Comparison of ENCODE assay signal across 1 cellular context in genomic region chr4:145865274-145865941, GRCh38.
TF ChIP-seq lines count a peak whose summit lies in the region.

No MANE protein-coding gene starts in this region.

TF ChIP-seq in GM12878, 131 proteins besides CTCF, POLR2A, EP300 and RAD21 (continued from another document):
- no peak for TF ChIP-seq ZBTB4 (CRISPR knock-in tag; IDR thresholded peaks at IDR 0.05)
- TF ChIP-seq TCF3 (IDR thresholded peaks at IDR 0.05; ENCODE audit: borderline replicate concordance, insufficient read depth, low read depth, low read length), result no peak
- no peak for TF ChIP-seq ZZZ3 (IDR thresholded peaks at IDR 0.05; ENCODE audit: control insufficient read depth, insufficient read length, low read depth)
- TF ChIP-seq GABPA (IDR thresholded peaks at IDR 0.05; ENCODE audit: low read depth), result no peak
- no peak for TF ChIP-seq PRDM15 (CRISPR knock-in tag; IDR thresholded peaks at IDR 0.05)
- TF ChIP-seq MYC (IDR thresholded peaks at IDR 0.05; ENCODE audit: insufficient read depth, insufficient read length, insufficient replicate concordance, low read length, severe bottlenecking), result no peak
- 0 out of 2 replicates have a peak, but pooled peaks have one; percentile 15 for TF ChIP-seq MTA2 (IDR thresholded peaks at IDR 0.05; ENCODE audit: low read depth)
- TF ChIP-seq RUNX3 (IDR thresholded peaks at IDR 0.05; ENCODE audit: low read length), result peak; percentile 62
- no peak for TF ChIP-seq CREM (IDR thresholded peaks at IDR 0.05; ENCODE audit: low read depth)
- no peak for TF ChIP-seq RBBP5 (conservative IDR thresholded peaks at IDR 0.05)
- no peak for TF ChIP-seq ZNF24 (IDR thresholded peaks at IDR 0.05)
- TF ChIP-seq YY1 (IDR thresholded peaks at IDR 0.05; ENCODE audit: low read depth, low read length), result peak; percentile 25; the same call in 1 of the 2 replicates
- 0 out of 3 replicates have a peak, but pooled peaks have one; percentile 36 for TF ChIP-seq POU2F2 (IDR thresholded peaks at IDR 0.05; ENCODE audit: borderline replicate concordance, low read depth, low read length)
- TF ChIP-seq ATF7 (IDR thresholded peaks at IDR 0.05; ENCODE audit: low read depth), result no peak
- TF ChIP-seq EED (IDR thresholded peaks at IDR 0.05; ENCODE audit: low read depth), result no peak
- TF ChIP-seq LARP7 (IDR thresholded peaks at IDR 0.05), result no peak
- TF ChIP-seq IKZF2 (IDR thresholded peaks at IDR 0.05), result peak; percentile 50 to 55; a peak in 2 of 4 replicates
- TF ChIP-seq RCOR1 (conservative IDR thresholded peaks at IDR 0.05; ENCODE audit: low read depth, low read length), result no peak
- TF ChIP-seq FOXM1 (IDR thresholded peaks at IDR 0.05; ENCODE audit: low read depth, low read length), result 0 out of 2 replicates have a peak, but pooled peaks have one; percentile 15
- TF ChIP-seq REST (IDR thresholded peaks at IDR 0.05; ENCODE audit: low read depth, low read length), result no peak
- no peak for TF ChIP-seq PML (IDR thresholded peaks at IDR 0.05; ENCODE audit: low read length)
- TF ChIP-seq USF1 (IDR thresholded peaks at IDR 0.05; ENCODE audit: borderline replicate concordance, extremely low read length, insufficient read depth, low read depth, low read length), result no peak
- TF ChIP-seq TCF12 (IDR thresholded peaks at IDR 0.05; ENCODE audit: low read depth, low read length), result no peak
